10 cellular contexts compared by ENCODE assay signal in the genomic region with DNA sequence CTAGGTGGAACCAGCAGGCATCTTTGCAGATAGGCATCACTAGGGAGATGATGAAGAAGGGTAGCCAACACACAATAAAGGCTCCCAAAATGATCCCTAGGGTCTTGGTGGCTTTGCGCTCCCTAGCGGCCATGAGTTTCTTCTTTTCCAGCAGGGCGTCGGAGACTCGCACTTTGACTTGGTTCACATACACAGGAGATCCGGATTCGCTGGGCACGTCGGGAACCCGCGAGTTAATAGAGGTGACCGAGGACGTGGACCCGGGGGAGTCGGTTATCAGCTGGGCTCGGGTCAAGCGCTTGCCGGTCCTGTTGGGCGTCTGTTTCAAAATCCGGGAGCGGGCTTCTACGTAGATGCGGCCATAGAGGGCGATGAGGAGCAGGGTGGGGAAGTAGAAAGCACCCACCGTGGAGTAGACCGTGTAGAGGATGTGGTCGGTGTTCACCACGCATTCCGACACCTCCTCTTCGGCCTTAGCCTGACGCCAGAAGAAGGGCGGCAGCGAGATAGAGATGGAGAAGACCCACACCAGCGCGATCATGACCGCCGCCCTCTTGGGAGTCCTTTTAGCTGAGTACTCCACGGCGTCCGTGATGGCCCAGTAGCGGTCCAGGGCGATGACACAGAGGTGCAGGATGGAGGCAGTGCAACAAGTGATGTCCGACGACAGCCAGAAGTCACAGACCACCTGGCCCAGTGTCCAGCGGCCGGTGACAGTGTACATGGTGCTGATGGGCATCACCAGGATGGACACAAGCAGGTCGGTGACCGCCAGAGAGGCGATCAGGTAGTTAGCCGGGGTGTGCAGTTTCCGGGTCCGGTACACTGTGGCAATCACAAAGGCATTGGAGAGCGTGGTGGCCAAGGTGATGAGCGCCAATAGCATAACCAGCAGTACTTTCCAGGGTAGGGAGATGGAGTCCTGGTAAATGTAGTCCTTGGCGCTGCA. TPM values are rescaled to one million over a fixed set of nuclear protein-coding genes. Genes with fewer than 3 reads are reported as not detected.
DNase-seq lines count a peak whose midpoint lies in the region; ATAC-seq and TF ChIP-seq lines count a peak whose summit lies in the region.
"Had no signal": no experiment of that assay in that cellular context is flagged by ENCODE, and none has a peak within 500 bp of the region (broad histone marks: within the 10 kb centered on the region; RNA-seq: fewer than 3 reads in every experiment).

No MANE protein-coding gene starts in this region.

- H3K4me3 ChIP-seq in colonic mucosa (peak overlapping the region; percentile 30), subcutaneous abdominal adipose tissue (ENCODE audit: low read depth in 1 of 5, low read length in 5 of 5) (peak overlapping the region in 4 of 5 donors; percentile 37 to 49 (median 42)), MM.1S (ENCODE audit: low read length) (no peak overlapping the region)

- H2AFZ ChIP-seq in MM.1S (ENCODE audit: low read length): no peak overlapping the region

- H3K4me2 ChIP-seq in MM.1S (ENCODE audit: low read depth, low read length): no peak overlapping the region

- peak; percentile 51 for DNase-seq in DMS53 (lab: John Stamatoyannopoulos, UW)
- DNase-seq in DMS53 treated with DMSO at 0.1 percent for 48 hours (lab: John Stamatoyannopoulos, UW; ENCODE audit: unreplicated experiment): no peak
- DNase-seq in colonic mucosa: peak; percentile 17
- DNase-seq in left kidney (ENCODE audit: low read depth, low spot score): peak; percentile 23
- no peak for DNase-seq in MM.1S

- no peaks in the 10 kb centered on the region for H3K79me2 ChIP-seq in MM.1S (ENCODE audit: low read length)

- H3K27ac ChIP-seq in colonic mucosa: no peak overlapping the region
- H3K27ac ChIP-seq in subcutaneous abdominal adipose tissue (ENCODE audit: low read depth, low read length): no peak overlapping the region
- H3K27ac ChIP-seq in MM.1S (ENCODE audit: low read length): no peak overlapping the region
- H3K27ac ChIP-seq: 22Rv1, neutrophil had no signal

- H3K9ac ChIP-seq in colonic mucosa (ENCODE audit: low read depth in 2 of 2, low read length in 2 of 2): no peak overlapping the region
- H3K9ac ChIP-seq in subcutaneous abdominal adipose tissue (ENCODE audit: low read length in 5 of 5): no peak overlapping the region
- no peak overlapping the region for H3K9ac ChIP-seq in MM.1S (ENCODE audit: low read length)

- ATAC-seq in HG02970 (IDR thresholded peaks at IDR 0.05; ENCODE audit: low FRiP score, unreplicated experiment) (no peak), GM18867 (IDR thresholded peaks at IDR 0.05; ENCODE audit: unreplicated experiment) (no peak)

- H3K36me3 ChIP-seq in colonic mucosa (no peaks in the 10 kb centered on the region), subcutaneous abdominal adipose tissue (ENCODE audit: control insufficient read depth in 5 of 5, insufficient read depth in 5 of 5, low read length in 5 of 5) (no peaks in the 10 kb centered on the region), MM.1S (replicated peaks; ENCODE audit: insufficient read depth, low read length) (no peaks in the 10 kb centered on the region)
- H3K36me3 ChIP-seq: neutrophil had no signal

- no peaks in the 10 kb centered on the region for H4K20me1 ChIP-seq in MM.1S (ENCODE audit: insufficient read depth, low read length)

- intact Hi-C loops in colonic mucosa (cut with DNase I): no loop called here

- H3F3A ChIP-seq in MM.1S (ENCODE audit: insufficient read depth, low read length): no peaks in the 10 kb centered on the region

- H3K9me3 ChIP-seq in colonic mucosa (no peaks in the 10 kb centered on the region), subcutaneous abdominal adipose tissue (ENCODE audit: control insufficient read depth in 5 of 5, low read length in 5 of 5) (no peaks in the 10 kb centered on the region), MM.1S (replicated peaks; ENCODE audit: insufficient read depth, low read length) (no peaks in the 10 kb centered on the region)
- H3K9me3 ChIP-seq: neutrophil had no signal

- H3K27me3 ChIP-seq in colonic mucosa (peaks cover 39% of the 10 kb centered on the region), subcutaneous abdominal adipose tissue (ENCODE audit: control insufficient read depth in 5 of 5, insufficient read depth in 4 of 5, low read length in 5 of 5) (peaks cover 37 to 61% (median 51%) of the 10 kb centered on the region in 5 donors), MM.1S (replicated peaks; ENCODE audit: insufficient read depth, low read length) (no peaks in the 10 kb centered on the region)

- H3K4me1 ChIP-seq in colonic mucosa (no peaks in the 10 kb centered on the region), subcutaneous abdominal adipose tissue (ENCODE audit: control insufficient read depth in 5 of 5, insufficient read depth in 5 of 5, low read length in 5 of 5) (peaks cover 0 to 37% (median 34%) of the 10 kb centered on the region in 5 donors), MM.1S (ENCODE audit: low read length) (no peaks in the 10 kb centered on the region)

- TF ChIP-seq CTCF in colonic mucosa (IDR thresholded peaks at IDR 0.05) (no peak), MM.1S (IDR thresholded peaks at IDR 0.05; ENCODE audit: low read length) (no peak)

- no peaks in the 10 kb centered on the region for H3K9me2 ChIP-seq in MM.1S (replicated peaks; ENCODE audit: insufficient read depth, low read length)

RNA-seq across cellular contexts. Expression of a gene that starts 0.7 kb away (rescaled TPM):
- under 1 TPM; 0.19 to 0.32 TPM for total RNA-seq in colonic mucosa

Comparison
In these comparisons a context has a peak if more than half of its experiments do, and no peak if none do; other contexts are left out.
1. DNase-seq: peak in DMS53 (single experiment), colonic mucosa (single experiment) and left kidney (single experiment); none in DMS53 treated with DMSO at 0.1 percent for 48 hours (single experiment) and MM.1S (single experiment).